ENCODE assay signal across 1 cellular context in genomic region chr3:191339313-191339917, GRCh38.
TF ChIP-seq lines count a peak whose summit lies in the region.

No MANE protein-coding gene starts in this region.

TF ChIP-seq in IMR-90, 13 proteins besides CTCF, POLR2A, EP300 and RAD21:
- TF ChIP-seq ELK1 (IDR thresholded peaks at IDR 0.05; ENCODE audit: borderline replicate concordance, low read depth, low read length) (no peak), MAZ (IDR thresholded peaks at IDR 0.05; ENCODE audit: borderline replicate concordance, low read depth, low read length) (no peak)
TF ChIP-seq in IMR-90: peak in this region for 0.
